In the genomic region with DNA sequence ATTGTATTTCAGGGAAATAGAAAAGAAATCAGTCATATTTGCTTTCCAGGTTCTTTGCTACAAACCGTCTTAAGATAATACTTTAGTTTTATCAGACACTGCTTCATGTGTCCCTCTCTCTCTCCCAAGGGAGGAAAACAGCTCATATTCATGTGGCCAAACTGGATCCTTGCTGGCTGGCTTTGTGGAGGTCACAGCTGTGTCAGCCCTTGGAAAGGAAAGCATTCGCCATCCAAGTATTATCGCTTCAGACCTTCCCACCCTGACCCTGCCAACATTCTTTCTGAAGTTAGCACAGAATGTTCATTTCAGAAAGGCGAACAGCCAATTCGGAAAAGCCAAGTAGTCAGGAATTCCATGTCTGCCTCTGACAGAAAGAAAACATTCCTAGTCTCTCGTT, we compare ENCODE assay signal across 9 cellular contexts.
DNase-seq lines count a peak whose midpoint lies in the region; ATAC-seq, FAIRE-seq and TF ChIP-seq lines count a peak whose summit lies in the region.
"Had no signal": no experiment of that assay in that cellular context is flagged by ENCODE, and none has a peak within 500 bp of the region (broad histone marks: within the 10 kb centered on the region; RNA-seq: fewer than 3 reads in every experiment).

No MANE protein-coding gene starts in this region.

- DNase-seq in AG10803 (ENCODE audit: low read depth) (peak; percentile 82), choroid plexus epithelial cell (ENCODE audit: low read depth) (peak; percentile 73), hepatic stellate cell (ENCODE audit: low spot score) (peak; percentile 26), pulmonary artery endothelial cell (ENCODE audit: low read depth, low spot score) (peak; percentile 90), NCI-H345 treated with DMSO at 0.1 percent for 48 hours (lab: John Stamatoyannopoulos, UW; ENCODE audit: unreplicated experiment) (no peak), D721Med (ENCODE audit: insufficient read length, low spot score) (no peak)
- DNase-seq: NCI-H187 had no signal

- no peak overlapping the region for H3K4me3 ChIP-seq in AG10803 (ENCODE audit: low read length)
- no peak overlapping the region for H3K4me3 ChIP-seq in choroid plexus epithelial cell (ENCODE audit: low read depth, low read length)

- ATAC-seq in HG02759 (IDR thresholded peaks at IDR 0.05; ENCODE audit: unreplicated experiment) (no peak), GM19023 (IDR thresholded peaks at IDR 0.05; ENCODE audit: unreplicated experiment) (no peak)

- FAIRE-seq in D721Med (lab: Jason Lieb, UNC): no peak

- TF ChIP-seq CTCF in AG10803 (conservative IDR thresholded peaks at IDR 0.05; ENCODE audit: low read length) (no peak), choroid plexus epithelial cell (conservative IDR thresholded peaks at IDR 0.05; ENCODE audit: low read depth, low read length) (no peak), D721Med (IDR thresholded peaks at IDR 0.05; ENCODE audit: insufficient read depth, missing control alignments) (no peak)

Comparison
In these comparisons a context has a peak if more than half of its experiments do, and no peak if none do; other contexts are left out.
1. DNase-seq: peak in AG10803 (single experiment), choroid plexus epithelial cell (single experiment), hepatic stellate cell (single experiment) and pulmonary artery endothelial cell (single experiment); none in NCI-H345 treated with DMSO at 0.1 percent for 48 hours (single experiment) and D721Med (single experiment).